Comparison of ENCODE assay signal across 7 cellular contexts in genomic region chr2:112055110-112055832, GRCh38. TPM values are rescaled to one million over a fixed set of nuclear protein-coding genes. Genes with fewer than 3 reads are reported as not detected.
DNase-seq lines count a peak whose midpoint lies in the region; ATAC-seq and TF ChIP-seq lines count a peak whose summit lies in the region.

TSS of gene TMEM87B (plus strand) at chr2:112055269. CDS start at chr2:112055592, 323 bp downstream.

- under 1% methylated on average over 76 of the region's 76 CpGs for WGBS in right cardiac atrium

- peaks cover 13% of the 10 kb centered on the region for H3K36me3 Mint-ChIP-seq in T-helper 1 cell treated with Interleukin-12 subunit alpha and Interleukin-12 subunit beta and Interleukin-4 antibody, amounts not matched to agents 30 μg/mL and 1 μg/mL, for 36 hours (ENCODE audit: low read depth)

- H3K4me1 Mint-ChIP-seq in T-helper 1 cell treated with Interleukin-12 subunit alpha and Interleukin-12 subunit beta and Interleukin-4 antibody, amounts not matched to agents 30 μg/mL and 1 μg/mL, for 36 hours (ENCODE audit: low read depth), result peaks cover 34% of the 10 kb centered on the region

- no peaks in the 10 kb centered on the region for H3K9me3 Mint-ChIP-seq in T-helper 1 cell treated with Interleukin-12 subunit alpha and Interleukin-12 subunit beta and Interleukin-4 antibody, amounts not matched to agents 30 μg/mL and 1 μg/mL, for 36 hours

- H3K27me3 ChIP-seq in ascending aorta (no peaks in the 10 kb centered on the region), right cardiac atrium (ENCODE audit: control insufficient read depth, insufficient read depth) (no peaks in the 10 kb centered on the region), rectal smooth muscle tissue (ENCODE audit: control insufficient read depth, insufficient read depth, low read length) (no peaks in the 10 kb centered on the region)

- H3K27ac ChIP-seq in ascending aorta, result peak within 1 kb of the TSS; percentile 96 to 98
- peak within 1 kb of the TSS; percentile 83 for H3K27ac ChIP-seq in right cardiac atrium (ENCODE audit: low read length)
- peak within 1 kb of the TSS; percentile 99 for H3K27ac ChIP-seq in rectal smooth muscle tissue (ENCODE audit: low read depth, low read length)

- peak within 1 kb of the TSS; percentile 89 for H3K9ac ChIP-seq in rectal smooth muscle tissue (ENCODE audit: low read length)

- no peaks in the 10 kb centered on the region for H3K27me3 Mint-ChIP-seq in T-helper 1 cell treated with Interleukin-12 subunit alpha and Interleukin-12 subunit beta and Interleukin-4 antibody, amounts not matched to agents 30 μg/mL and 1 μg/mL, for 36 hours (ENCODE audit: low read depth)

- H3K4me1 ChIP-seq in ascending aorta, result peaks cover 0 to 21% of the 10 kb centered on the region in 2 donors
- peaks cover 5% of the 10 kb centered on the region for H3K4me1 ChIP-seq in right cardiac atrium (ENCODE audit: control insufficient read depth, insufficient read depth, low read length)
- H3K4me1 ChIP-seq in rectal smooth muscle tissue (ENCODE audit: control insufficient read depth, insufficient read depth, low read length), result peaks cover 11% of the 10 kb centered on the region

- peak; percentile 60 for ATAC-seq in GM18502 (IDR thresholded peaks at IDR 0.05; ENCODE audit: poor library complexity, unreplicated experiment)
- peak; percentile 62 for ATAC-seq in HG02885 (IDR thresholded peaks at IDR 0.05; ENCODE audit: poor library complexity, unreplicated experiment)
- peak; percentile 86 to 90 for ATAC-seq in right cardiac atrium

- peak within 1 kb of the TSS; percentile 97 for H3K4me3 Mint-ChIP-seq in T-helper 1 cell treated with Interleukin-12 subunit alpha and Interleukin-12 subunit beta and Interleukin-4 antibody, amounts not matched to agents 30 μg/mL and 1 μg/mL, for 36 hours

- no peak for TF ChIP-seq CTCF in ascending aorta (IDR thresholded peaks at IDR 0.05)

- DNase-seq in NCI-H1694 treated with DMSO at 0.1 percent for 48 hours (lab: John Stamatoyannopoulos, UW) (peak; percentile 88), ascending aorta (ENCODE audit: low spot score in 2 of 2) (peak; percentile 88 to 98), right cardiac atrium (peak; percentile 99 to 100 (median 99))

- H3K4me3 ChIP-seq in ascending aorta (peak within 1 kb of the TSS; percentile 78 to 98), right cardiac atrium (ENCODE audit: low read length) (peak within 1 kb of the TSS; percentile 60), rectal smooth muscle tissue (ENCODE audit: low read length) (peak within 1 kb of the TSS; percentile 96)

- intact Hi-C loops in ascending aorta (cut with DNase I) (loop anchor here (2.0 to 5.0 kb wide), 3 partner anchors 377 to 934 kb away; partner anchors contain the start of genes BCL2L11, RGPD8 and SLC20A1), right cardiac atrium (cut with DNase I) (no loop called here)

- no peaks in the 10 kb centered on the region for H3K36me3 ChIP-seq in ascending aorta
- no peaks in the 10 kb centered on the region for H3K36me3 ChIP-seq in rectal smooth muscle tissue (ENCODE audit: control insufficient read depth, insufficient read depth, low read length)

- no peaks in the 10 kb centered on the region for H3K9me3 ChIP-seq in ascending aorta
- no peaks in the 10 kb centered on the region for H3K9me3 ChIP-seq in right cardiac atrium (ENCODE audit: control insufficient read depth, low read length)

- peak within 1 kb of the TSS; percentile 99 for H3K27ac Mint-ChIP-seq in T-helper 1 cell treated with Interleukin-12 subunit alpha and Interleukin-12 subunit beta and Interleukin-4 antibody, amounts not matched to agents 30 μg/mL and 1 μg/mL, for 36 hours

RNA-seq across cellular contexts. Expression of gene TMEM87B, which starts in this region (rescaled TPM):
- total RNA-seq in ascending aorta (11.7 TPM), right cardiac atrium (10 to 100 TPM in 1 of 4 donors, 1 to 10 TPM in 3; 7.2 to 10.8 (median 9.7) TPM)
- 4.4 TPM for polyA plus RNA-seq in right cardiac atrium

Comparison
In these comparisons a context has a peak if more than half of its experiments do, and no peak if none do; other contexts are left out.
1. Peak in every context shown above with its lines: DNase-seq, ATAC-seq, H3K4me3 ChIP-seq and H3K27ac ChIP-seq.